ENCODE assay signal across 8 cellular contexts in the genomic region with DNA sequence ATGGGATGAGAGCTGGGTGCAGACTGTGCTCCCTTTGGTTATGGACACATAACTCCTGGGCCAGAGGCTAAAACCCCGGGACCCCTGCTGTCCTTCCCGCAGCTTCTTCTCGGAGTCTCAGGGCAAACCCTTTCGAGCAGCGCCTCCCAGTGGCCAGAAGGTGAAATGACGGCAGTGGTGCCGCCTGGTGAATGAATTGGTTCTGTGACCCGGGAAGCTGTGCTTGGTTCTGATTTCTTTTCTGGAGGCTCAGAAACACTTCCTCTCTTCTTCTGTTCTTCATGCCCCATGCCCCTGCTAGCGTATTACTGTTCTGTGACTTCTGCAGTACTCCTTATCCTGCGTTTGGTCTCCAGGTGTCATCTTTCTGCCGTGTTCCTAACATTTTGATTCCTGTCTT.
DNase-seq lines count a peak whose midpoint lies in the region; ATAC-seq and TF ChIP-seq lines count a peak whose summit lies in the region.
"Not testable (repeated sequence)": the region's sequence is repeated elsewhere in the genome, so short reads cannot be mapped to it uniquely, and the experiment has no call there.

No MANE protein-coding gene starts in this region.

- H3K27me3 ChIP-seq in right cardiac atrium (ENCODE audit: control insufficient read depth, insufficient read depth); ovary: not testable (repeated sequence)

- not testable (repeated sequence) for H3K27ac ChIP-seq in right cardiac atrium (ENCODE audit: low read length); ovary

- not testable (repeated sequence) for TF ChIP-seq EP300 in ovary (IDR thresholded peaks at IDR 0.05)

- ATAC-seq in T-cell (replicated peaks in 1 of 4); right cardiac atrium; stimulated activated naive B cell treated with anti-CD40 and anti-IgM and Interleukin-4, amounts not matched to agents 10 μg/mL and 1 μg/mL and 100 μg/mL, for 72 hours (replicated peaks): not testable (repeated sequence)

- H3K4me3 Mint-ChIP-seq in T-cell = peak overlapping the region in 1 of 3 donors; percentile 57
- H3K4me3 Mint-ChIP-seq in MCF 10A (ENCODE audit: unreplicated experiment); stimulated activated naive B cell treated with anti-CD40 and anti-IgM and Interleukin-4, amounts not matched to agents 10 μg/mL and 1 μg/mL and 100 μg/mL, for 72 hours: not testable (repeated sequence)

- intact Hi-C loops in MCF 10A (cut with micrococcal nuclease); right cardiac atrium (cut with DNase I); ovary (cut with DNase I): not testable (repeated sequence)

- DNase-seq in COLO668 (lab: John Stamatoyannopoulos, UW; ENCODE audit: unreplicated experiment) (peak; percentile 34), LHCN-M2 (ENCODE audit: low read depth) (peak; percentile 27), T-cell (peak in 26 of 34 experiments; percentile 3 to 58 (median 34)), MCF 10A (ENCODE audit: unreplicated experiment) (peak; percentile 28), right cardiac atrium (peak in 2 of 3 donors; percentile 62 to 74), ovary (peak in 3 of 5 donors; percentile 26 to 58 (median 36))
- peak; percentile 39 for DNase-seq in activated CD8-positive, alpha-beta memory T cell treated with anti-CD3 and anti-CD28 coated beads, Interleukin-2, amount 50 U/mL, for 4 hours
- peak; percentile 20 for DNase-seq in stimulated activated naive B cell treated with anti-CD40 and anti-IgM and Interleukin-4, amounts not matched to agents 10 μg/mL and 1 μg/mL and 100 μg/mL, for 72 hours

- not testable (repeated sequence) for H3K4me3 ChIP-seq in right cardiac atrium (ENCODE audit: low read length); ovary

- not testable (repeated sequence) for H3K4me1 ChIP-seq in right cardiac atrium (ENCODE audit: control insufficient read depth, insufficient read depth, low read length); ovary (ENCODE audit: insufficient read depth)

- POLR2A ChIA-PET in T-cell (lab: Charles Lee); MCF 10A (lab: Yijun Ruan, JAX): not testable (repeated sequence)

- H3K36me3 Mint-ChIP-seq in T-cell; MCF 10A (ENCODE audit: insufficient read depth, unreplicated experiment); stimulated activated naive B cell treated with anti-CD40 and anti-IgM and Interleukin-4, amounts not matched to agents 10 μg/mL and 1 μg/mL and 100 μg/mL, for 72 hours: not testable (repeated sequence)

- not testable (repeated sequence) for BruUV-seq in MCF 10A (replicated peaks; lab: Mats Ljungman, UMichigan)

- 10% methylated on average over 7 of the region's 11 CpGs for WGBS in right cardiac atrium
- 1 to 5% (median 5%) methylated on average over 9 to 11 of the region's 11 CpGs for WGBS in ovary, 3 donors

- H3K9me3 ChIP-seq in right cardiac atrium (ENCODE audit: control insufficient read depth, low read length); ovary: not testable (repeated sequence)

- H3K4me1 Mint-ChIP-seq in T-cell (peaks cover 9 to 16% (median 15%) of the 10 kb centered on the region in 3 donors), MCF 10A (ENCODE audit: insufficient read depth, unreplicated experiment) (peaks cover 11% of the 10 kb centered on the region)
- peaks cover 6 to 11% of the 10 kb centered on the region in 2 donors for H3K4me1 Mint-ChIP-seq in stimulated activated naive B cell treated with anti-CD40 and anti-IgM and Interleukin-4, amounts not matched to agents 10 μg/mL and 1 μg/mL and 100 μg/mL, for 72 hours

- H3K36me3 ChIP-seq in ovary = not testable (repeated sequence)

- not testable (repeated sequence) for TF ChIP-seq POLR2A in ovary (IDR thresholded peaks at IDR 0.05)

- CTCF ChIA-PET in T-cell (lab: Charles Lee) = not testable (repeated sequence)
- CTCF ChIA-PET in MCF 10A (lab: Yijun Ruan, JAX) = interaction anchor here (0.6 to 2.8 kb wide), 9 partner anchors 14 to 1222 kb away, joined by 3 to 14 read pairs (median 3); no protein-coding TSS in a partner anchor

- not testable (repeated sequence) for H3K27me3 Mint-ChIP-seq in T-cell; MCF 10A (ENCODE audit: insufficient read depth, unreplicated experiment); stimulated activated naive B cell treated with anti-CD40 and anti-IgM and Interleukin-4, amounts not matched to agents 10 μg/mL and 1 μg/mL and 100 μg/mL, for 72 hours

- not testable (repeated sequence) for H3K9me3 Mint-ChIP-seq in T-cell; MCF 10A (ENCODE audit: unreplicated experiment); stimulated activated naive B cell treated with anti-CD40 and anti-IgM and Interleukin-4, amounts not matched to agents 10 μg/mL and 1 μg/mL and 100 μg/mL, for 72 hours

- not testable (repeated sequence) for H3K27ac Mint-ChIP-seq in T-cell; MCF 10A (ENCODE audit: low read depth, unreplicated experiment); stimulated activated naive B cell treated with anti-CD40 and anti-IgM and Interleukin-4, amounts not matched to agents 10 μg/mL and 1 μg/mL and 100 μg/mL, for 72 hours

- TF ChIP-seq CTCF in MCF 10A (IDR thresholded peaks at IDR 0.05; ENCODE audit: unreplicated experiment) = peak; percentile 77
- TF ChIP-seq CTCF in ovary (IDR thresholded peaks at IDR 0.05) = not testable (repeated sequence)
